14 cellular contexts compared by ENCODE assay signal in the genomic region with DNA sequence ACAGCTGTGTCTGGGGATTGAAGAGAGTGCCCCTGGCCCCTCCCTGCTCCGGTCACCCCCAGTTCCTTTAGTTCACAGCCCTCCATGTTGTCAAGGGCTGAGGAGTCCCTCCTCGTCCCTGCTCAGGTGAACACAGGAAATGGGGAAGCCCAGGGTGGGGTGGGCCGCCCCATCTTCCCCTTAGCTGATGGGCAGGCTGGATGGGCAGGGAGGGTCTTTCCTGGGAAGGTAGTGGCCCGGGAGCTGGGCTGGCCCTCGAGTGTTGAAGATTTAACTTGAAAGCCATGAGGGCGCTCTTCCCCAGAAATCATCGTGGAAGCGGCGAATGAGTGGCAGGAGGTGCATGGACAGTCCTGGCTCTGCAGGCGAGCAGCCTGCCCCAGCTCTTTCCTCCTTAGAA. TPM values are rescaled to one million over a fixed set of nuclear protein-coding genes. Genes with fewer than 3 reads are reported as not detected.
DNase-seq lines count a peak whose midpoint lies in the region; ATAC-seq and TF ChIP-seq lines count a peak whose summit lies in the region.
"Had no signal": no experiment of that assay in that cellular context is flagged by ENCODE, and none has a peak within 500 bp of the region (broad histone marks: within the 10 kb centered on the region; RNA-seq: fewer than 3 reads in every experiment).

No MANE protein-coding gene starts in this region.

- peaks cover 4% of the 10 kb centered on the region for H3K27me3 Mint-ChIP-seq in chondrocyte (ENCODE audit: low read depth)
- no peaks in the 10 kb centered on the region for H3K27me3 Mint-ChIP-seq in natural killer cell treated with Interleukin-12 subunit alpha and Interleukin-12 subunit beta and Interleukin-15 and Interleukin-18, amount 100 ng/mL, for 72 hours
- H3K27me3 Mint-ChIP-seq: CD4-positive, CD25-positive, alpha-beta regulatory T cell had no signal

- no peaks in the 10 kb centered on the region for H3K4me1 Mint-ChIP-seq in chondrocyte (ENCODE audit: low read depth)
- peaks cover 26 to 37% of the 10 kb centered on the region in 2 donors for H3K4me1 Mint-ChIP-seq in natural killer cell treated with Interleukin-12 subunit alpha and Interleukin-12 subunit beta and Interleukin-15 and Interleukin-18, amount 100 ng/mL, for 72 hours (ENCODE audit: low read depth in 2 of 2)

- H3K27ac Mint-ChIP-seq in chondrocyte (ENCODE audit: unreplicated experiment): no peak overlapping the region
- H3K27ac Mint-ChIP-seq in natural killer cell treated with Interleukin-12 subunit alpha and Interleukin-12 subunit beta and Interleukin-15 and Interleukin-18, amount 100 ng/mL, for 72 hours: peak overlapping the region; percentile 58 to 86
- H3K27ac Mint-ChIP-seq: CD4-positive, CD25-positive, alpha-beta regulatory T cell; HFFc6 had no signal

- intact Hi-C loops in cardiac septum (cut with DNase I) (no loop called here), left ventricle myocardium superior (cut with micrococcal nuclease) (no loop called here)

- no peaks in the 10 kb centered on the region for H3K36me3 Mint-ChIP-seq in chondrocyte (ENCODE audit: low read depth)
- H3K36me3 Mint-ChIP-seq in natural killer cell treated with Interleukin-12 subunit alpha and Interleukin-12 subunit beta and Interleukin-15 and Interleukin-18, amount 100 ng/mL, for 72 hours: no peaks in the 10 kb centered on the region
- H3K36me3 Mint-ChIP-seq: CD4-positive, CD25-positive, alpha-beta regulatory T cell had no signal

- TF ChIP-seq CTCF in chondrocyte (IDR thresholded peaks at IDR 0.05): no peak

- ATAC-seq in left ventricle myocardium superior: no peak
- no peak for ATAC-seq in natural killer cell treated with Interleukin-12 subunit alpha and Interleukin-12 subunit beta and Interleukin-15 and Interleukin-18, amount 100 ng/mL, for 72 hours
- ATAC-seq in GM21360 (IDR thresholded peaks at IDR 0.05; ENCODE audit: unreplicated experiment): no peak

- DNase-seq in cardiac septum (ENCODE audit: low spot score) (peak; percentile 67), left ventricle myocardium superior (no peak), chondrocyte (ENCODE audit: low spot score) (peak; percentile 40), activated T-cell treated with anti-CD3 and anti-CD28 coated beads for 4 hours (no peak), HuH-7.5 (ENCODE audit: low spot score) (no peak)
- DNase-seq in natural killer cell treated with Interleukin-12 subunit alpha and Interleukin-12 subunit beta and Interleukin-15 and Interleukin-18, amount 100 ng/mL, for 72 hours (ENCODE audit: low spot score): no peak
- DNase-seq in stimulated activated naive CD4-positive, alpha-beta T cell treated with Interleukin-2 at 50 U/mL for 16 hours (lab: John Stamatoyannopoulos, UW): no peak
- DNase-seq: CD4-positive, CD25-positive, alpha-beta regulatory T cell; DND-41; GDM1; GM23248; HFFc6; NCI-H1694 had no signal

- H3K9me3 Mint-ChIP-seq in chondrocyte (ENCODE audit: low read depth): no peaks in the 10 kb centered on the region
- H3K9me3 Mint-ChIP-seq in natural killer cell treated with Interleukin-12 subunit alpha and Interleukin-12 subunit beta and Interleukin-15 and Interleukin-18, amount 100 ng/mL, for 72 hours: no peaks in the 10 kb centered on the region
- H3K9me3 Mint-ChIP-seq: CD4-positive, CD25-positive, alpha-beta regulatory T cell; HFFc6 had no signal

- H3K4me3 Mint-ChIP-seq in chondrocyte (ENCODE audit: unreplicated experiment): no peak overlapping the region
- H3K4me3 Mint-ChIP-seq in natural killer cell treated with Interleukin-12 subunit alpha and Interleukin-12 subunit beta and Interleukin-15 and Interleukin-18, amount 100 ng/mL, for 72 hours: peak overlapping the region; percentile 51
- H3K4me3 Mint-ChIP-seq: CD4-positive, CD25-positive, alpha-beta regulatory T cell; HFFc6 had no signal

RNA-seq across cellular contexts. Expression of a gene that starts 18.3 kb away (rescaled TPM):
- total RNA-seq in cardiac septum (6.6 TPM), left ventricle myocardium superior (4.9 TPM), chondrocyte (7.6 to 11.9 TPM (median 8.7 TPM) in 3 replicates)
- 10 to 100 TPM; 27.6 to 58.5 TPM for total RNA-seq in natural killer cell treated with Interleukin-12 subunit alpha and Interleukin-12 subunit beta and Interleukin-15 and Interleukin-18, amount 100 ng/mL, for 72 hours

RNA-seq across cellular contexts. Expression of a gene that starts 35.1 kb away (rescaled TPM):
- total RNA-seq in cardiac septum (19.3 TPM), left ventricle myocardium superior (18.5 TPM), chondrocyte (4.2 to 7.3 TPM (median 5.2 TPM) in 3 replicates)
- 100 to 1,000 TPM; 157 to 360 TPM for total RNA-seq in natural killer cell treated with Interleukin-12 subunit alpha and Interleukin-12 subunit beta and Interleukin-15 and Interleukin-18, amount 100 ng/mL, for 72 hours

Comparison
In these comparisons a context has a peak if more than half of its experiments do, and no peak if none do; other contexts are left out.
1. DNase-seq: peak in cardiac septum (single experiment) and chondrocyte (single experiment); none in left ventricle myocardium superior (single experiment), natural killer cell treated with Interleukin-12 subunit alpha and Interleukin-12 subunit beta and Interleukin-15 and Interleukin-18, amount 100 ng/mL, for 72 hours (single experiment), activated T-cell treated with anti-CD3 and anti-CD28 coated beads for 4 hours (single experiment), HuH-7.5 (single experiment) and stimulated activated naive CD4-positive, alpha-beta T cell treated with Interleukin-2 at 50 U/mL for 16 hours (single experiment).